ENCODE assay signal across 10 cellular contexts in genomic region chr18:48942086-48942485, GRCh38. TPM values are rescaled to one million over a fixed set of nuclear protein-coding genes. Genes with fewer than 3 reads are reported as not detected.
DNase-seq lines count a peak whose midpoint lies in the region; ATAC-seq lines count a peak whose summit lies in the region.
"Had no signal": no experiment of that assay in that cellular context is flagged by ENCODE, and none has a peak within 500 bp of the region (broad histone marks: within the 10 kb centered on the region; RNA-seq: fewer than 3 reads in every experiment).

No MANE protein-coding gene starts in this region.

- no peak for DNase-seq in stimulated activated naive CD8-positive, alpha-beta T cell treated with anti-CD3 and anti-CD28 coated beads, Interleukin-15, Interleukin-2, amounts not matched to agents 100 U/mL and 50 U/mL, for 24 hours
- DNase-seq in effector memory CD8-positive, alpha-beta T cell, result no peak
- DNase-seq in natural killer cell treated with Interleukin-12 subunit alpha and Interleukin-12 subunit beta and Interleukin-15 and Interleukin-18, amount 100 ng/mL, for 72 hours (ENCODE audit: low spot score), result no peak
- DNase-seq in HUDEP-2 (lab: John Stamatoyannopoulos, UW; ENCODE audit: unreplicated experiment in 76 of 76) (no peak), Kasumi-1 (lab: John Stamatoyannopoulos, UW) (no peak), NCI-H524 treated with DMSO at 0.1 percent for 48 hours (lab: John Stamatoyannopoulos, UW) (no peak)
- DNase-seq: DMS79 treated with DMSO at 0.1 percent for 48 hours, NCI-H1694 had no signal

- H3K27me3 Mint-ChIP-seq in stimulated activated naive CD8-positive, alpha-beta T cell treated with anti-CD3 and anti-CD28 coated beads, Interleukin-15, Interleukin-2, amounts not matched to agents 100 ng/mL and 50 ng/mL, for 24 hours, result no peaks in the 10 kb centered on the region
- no peaks in the 10 kb centered on the region for H3K27me3 Mint-ChIP-seq in effector memory CD8-positive, alpha-beta T cell
- no peaks in the 10 kb centered on the region for H3K27me3 Mint-ChIP-seq in natural killer cell treated with Interleukin-12 subunit alpha and Interleukin-12 subunit beta and Interleukin-15 and Interleukin-18, amount 100 ng/mL, for 72 hours

- peak overlapping the region; percentile 3 for H3K4me3 Mint-ChIP-seq in stimulated activated naive CD8-positive, alpha-beta T cell treated with anti-CD3 and anti-CD28 coated beads, Interleukin-15, Interleukin-2, amounts not matched to agents 100 ng/mL and 50 ng/mL, for 24 hours
- peak overlapping the region; percentile 75 to 98 for H3K4me3 Mint-ChIP-seq in effector memory CD8-positive, alpha-beta T cell
- H3K4me3 Mint-ChIP-seq in natural killer cell treated with Interleukin-12 subunit alpha and Interleukin-12 subunit beta and Interleukin-15 and Interleukin-18, amount 100 ng/mL, for 72 hours, result peak overlapping the region; percentile 88

- H3K9me3 Mint-ChIP-seq in stimulated activated naive CD8-positive, alpha-beta T cell treated with anti-CD3 and anti-CD28 coated beads, Interleukin-15, Interleukin-2, amounts not matched to agents 100 ng/mL and 50 ng/mL, for 24 hours, result no peaks in the 10 kb centered on the region
- no peaks in the 10 kb centered on the region for H3K9me3 Mint-ChIP-seq in effector memory CD8-positive, alpha-beta T cell
- H3K9me3 Mint-ChIP-seq in natural killer cell treated with Interleukin-12 subunit alpha and Interleukin-12 subunit beta and Interleukin-15 and Interleukin-18, amount 100 ng/mL, for 72 hours, result no peaks in the 10 kb centered on the region

- H3K4me1 Mint-ChIP-seq in stimulated activated naive CD8-positive, alpha-beta T cell treated with anti-CD3 and anti-CD28 coated beads, Interleukin-15, Interleukin-2, amounts not matched to agents 100 ng/mL and 50 ng/mL, for 24 hours (ENCODE audit: low read depth), result peaks cover 99% of the 10 kb centered on the region
- peaks cover 86 to 88% of the 10 kb centered on the region in 2 donors for H3K4me1 Mint-ChIP-seq in effector memory CD8-positive, alpha-beta T cell (ENCODE audit: low read depth in 2 of 2)
- peaks cover 89% of the 10 kb centered on the region in 2 donors for H3K4me1 Mint-ChIP-seq in natural killer cell treated with Interleukin-12 subunit alpha and Interleukin-12 subunit beta and Interleukin-15 and Interleukin-18, amount 100 ng/mL, for 72 hours (ENCODE audit: low read depth in 2 of 2)

- peak overlapping the region; percentile 13 for H3K27ac Mint-ChIP-seq in stimulated activated naive CD8-positive, alpha-beta T cell treated with anti-CD3 and anti-CD28 coated beads, Interleukin-15, Interleukin-2, amounts not matched to agents 100 ng/mL and 50 ng/mL, for 24 hours
- peak overlapping the region; percentile 91 for H3K27ac Mint-ChIP-seq in effector memory CD8-positive, alpha-beta T cell
- peak overlapping the region; percentile 83 for H3K27ac Mint-ChIP-seq in natural killer cell treated with Interleukin-12 subunit alpha and Interleukin-12 subunit beta and Interleukin-15 and Interleukin-18, amount 100 ng/mL, for 72 hours

- H3K36me3 Mint-ChIP-seq in stimulated activated naive CD8-positive, alpha-beta T cell treated with anti-CD3 and anti-CD28 coated beads, Interleukin-15, Interleukin-2, amounts not matched to agents 100 ng/mL and 50 ng/mL, for 24 hours (ENCODE audit: low read depth), result peaks cover 55% of the 10 kb centered on the region
- H3K36me3 Mint-ChIP-seq in effector memory CD8-positive, alpha-beta T cell (ENCODE audit: insufficient read depth), result peaks cover 100% of the 10 kb centered on the region
- H3K36me3 Mint-ChIP-seq in natural killer cell treated with Interleukin-12 subunit alpha and Interleukin-12 subunit beta and Interleukin-15 and Interleukin-18, amount 100 ng/mL, for 72 hours, result peaks cover 24% of the 10 kb centered on the region

- no peak for ATAC-seq in stimulated activated naive CD8-positive, alpha-beta T cell treated with anti-CD3 and anti-CD28 coated beads, Interleukin-15, Interleukin-2, amounts not matched to agents 100 U/mL and 50 U/mL, for 24 hours
- ATAC-seq in effector memory CD8-positive, alpha-beta T cell (replicated peaks), result no peak
- ATAC-seq in natural killer cell treated with Interleukin-12 subunit alpha and Interleukin-12 subunit beta and Interleukin-15 and Interleukin-18, amount 100 ng/mL, for 72 hours, result no peak
- ATAC-seq in HG03354 (IDR thresholded peaks at IDR 0.05; ENCODE audit: poor library complexity, severe bottlenecking, unreplicated experiment), result no peak

RNA-seq across cellular contexts. Expression of gene SMAD7, which starts 8.7 kb away (rescaled TPM):
- 10 to 100 TPM; 49.1 to 85.8 TPM for total RNA-seq in natural killer cell treated with Interleukin-12 subunit alpha and Interleukin-12 subunit beta and Interleukin-15 and Interleukin-18, amount 100 ng/mL, for 72 hours

Comparison
In these comparisons a context has a peak if more than half of its experiments do, and no peak if none do; other contexts are left out.
1. H3K27ac Mint-ChIP-seq: peak in every context shown above with its lines; median percentile 91 in effector memory CD8-positive, alpha-beta T cell; 83 in natural killer cell treated with Interleukin-12 subunit alpha and Interleukin-12 subunit beta and Interleukin-15 and Interleukin-18, amount 100 ng/mL, for 72 hours; 13 in stimulated activated naive CD8-positive, alpha-beta T cell treated with anti-CD3 and anti-CD28 coated beads, Interleukin-15, Interleukin-2, amounts not matched to agents 100 ng/mL and 50 ng/mL, for 24 hours.
2. H3K4me3 Mint-ChIP-seq: peak in every context shown above with its lines; median percentile 88 in natural killer cell treated with Interleukin-12 subunit alpha and Interleukin-12 subunit beta and Interleukin-15 and Interleukin-18, amount 100 ng/mL, for 72 hours; 86 in effector memory CD8-positive, alpha-beta T cell; 3 in stimulated activated naive CD8-positive, alpha-beta T cell treated with anti-CD3 and anti-CD28 coated beads, Interleukin-15, Interleukin-2, amounts not matched to agents 100 ng/mL and 50 ng/mL, for 24 hours.